8 cellular contexts compared by ENCODE assay signal in the genomic region with DNA sequence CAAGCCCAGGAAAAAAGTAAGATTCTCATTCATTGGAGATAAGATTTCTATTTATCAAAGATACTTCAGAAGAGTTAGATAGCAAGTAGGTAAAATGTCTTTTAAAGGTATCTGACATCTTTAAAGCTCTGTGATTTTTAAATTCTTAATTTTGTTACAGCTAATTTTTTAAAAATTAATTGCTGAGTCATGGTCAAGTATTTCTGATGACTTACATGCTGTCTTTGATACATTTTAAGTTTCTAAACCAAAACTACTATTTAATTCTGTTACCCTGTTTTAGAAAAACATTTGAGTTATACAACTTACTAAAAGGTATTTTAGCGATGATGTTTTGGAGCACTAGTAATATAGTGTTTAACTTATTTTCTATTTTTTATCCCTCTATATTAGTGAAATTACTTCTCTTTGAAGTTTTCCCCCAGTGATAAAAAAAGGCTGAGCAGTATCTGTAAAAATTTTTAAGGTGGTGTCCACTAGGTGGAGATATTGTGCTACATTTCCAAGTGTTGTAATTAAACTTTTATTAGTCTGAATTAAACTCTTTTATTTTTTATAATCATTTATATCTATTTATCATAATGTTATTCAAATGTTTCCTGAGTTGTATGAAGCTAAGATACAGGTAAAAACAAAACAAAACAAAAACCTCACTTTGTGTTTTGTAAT. TPM values are rescaled to one million over a fixed set of nuclear protein-coding genes. Genes with fewer than 3 reads are reported as not detected.
A peak's percentile ranks its signal among the peaks of the same experiment; 100 is the strongest.
DNase-seq lines count a peak whose midpoint lies in the region; ATAC-seq and TF ChIP-seq lines count a peak whose summit lies in the region.

No MANE protein-coding gene starts in this region.

- H3K4me1 Mint-ChIP-seq in endothelial cell (ENCODE audit: unreplicated experiment): no peaks in the 10 kb centered on the region
- no peaks in the 10 kb centered on the region for H3K4me1 Mint-ChIP-seq in activated T-cell treated with anti-CD3 and anti-CD28 coated beads, Interleukin-2, amount 50 U/mL, for 4 hours (ENCODE audit: low read depth)

- no peaks in the 10 kb centered on the region for H3K36me3 Mint-ChIP-seq in endothelial cell (ENCODE audit: low read depth, unreplicated experiment)
- H3K36me3 Mint-ChIP-seq in activated T-cell treated with anti-CD3 and anti-CD28 coated beads, Interleukin-2, amount 50 U/mL, for 4 hours (ENCODE audit: insufficient read depth): no peaks in the 10 kb centered on the region

- peaks cover 2% of the 10 kb centered on the region for H3K27me3 Mint-ChIP-seq in endothelial cell (ENCODE audit: unreplicated experiment)
- no peaks in the 10 kb centered on the region for H3K27me3 Mint-ChIP-seq in activated T-cell treated with anti-CD3 and anti-CD28 coated beads, Interleukin-2, amount 50 U/mL, for 4 hours (ENCODE audit: low read depth)

- H3K4me3 ChIP-seq in gastrocnemius medialis: no peak overlapping the region

- TF ChIP-seq POLR2A in gastrocnemius medialis (IDR thresholded peaks at IDR 0.05): no peak

- no peak overlapping the region for H3K27ac Mint-ChIP-seq in endothelial cell (ENCODE audit: unreplicated experiment)

- no peaks in the 10 kb centered on the region for H3K9me3 ChIP-seq in gastrocnemius medialis

- H3K27me3 ChIP-seq in gastrocnemius medialis: no peaks in the 10 kb centered on the region

- no peaks in the 10 kb centered on the region for H3K36me3 ChIP-seq in gastrocnemius medialis

- intact Hi-C loops in gastrocnemius medialis (cut with DNase I; ENCODE audit: low total_unique reads): no loop called here

- ATAC-seq in gastrocnemius medialis: no peak
- ATAC-seq in HG03342 (IDR thresholded peaks at IDR 0.05; ENCODE audit: unreplicated experiment): no peak
- ATAC-seq in activated T-cell treated with anti-CD3 and anti-CD28 coated beads, Interleukin-2, amount 50 U/mL, for 4 hours: no peak

- in situ Hi-C loops in gastrocnemius medialis (cut with MboI; ENCODE audit: low sequenced_read_pairs in 4 of 4): no loop called here

- no peaks in the 10 kb centered on the region for H3K4me1 ChIP-seq in gastrocnemius medialis

- TF ChIP-seq CTCF in endothelial cell (IDR thresholded peaks at IDR 0.05; ENCODE audit: unreplicated experiment) (peak; percentile 80), gastrocnemius medialis (IDR thresholded peaks at IDR 0.05 in 4 of 5, conservative IDR thresholded peaks at IDR 0.05 in 1 of 5) (peak in 3 of 5 experiments; percentile 29 to 57 (median 40))

- H3K4me3 Mint-ChIP-seq in endothelial cell (ENCODE audit: unreplicated experiment): no peak overlapping the region
- no peak overlapping the region for H3K4me3 Mint-ChIP-seq in activated T-cell treated with anti-CD3 and anti-CD28 coated beads, Interleukin-2, amount 50 U/mL, for 4 hours

- DNase-seq in NCI-H82 (lab: John Stamatoyannopoulos, UW) (peak; percentile 48), NCI-H82 treated with DMSO at 0.1 percent for 48 hours (lab: John Stamatoyannopoulos, UW; ENCODE audit: unreplicated experiment) (no peak), NCI-H345 treated with DMSO at 0.1 percent for 48 hours (lab: John Stamatoyannopoulos, UW; ENCODE audit: unreplicated experiment) (peak; percentile 15), endothelial cell (ENCODE audit: low spot score) (no peak), gastrocnemius medialis (no peak), NCI-H69 (lab: John Stamatoyannopoulos, UW) (no peak)
- DNase-seq in activated T-cell treated with anti-CD3 and anti-CD28 coated beads, Interleukin-2, amount 50 U/mL, for 4 hours: no peak

- H3K9me3 Mint-ChIP-seq in endothelial cell (ENCODE audit: unreplicated experiment): no peaks in the 10 kb centered on the region
- H3K9me3 Mint-ChIP-seq in activated T-cell treated with anti-CD3 and anti-CD28 coated beads, Interleukin-2, amount 50 U/mL, for 4 hours: no peaks in the 10 kb centered on the region

- no peak overlapping the region for H3K27ac ChIP-seq in gastrocnemius medialis

RNA-seq across cellular contexts. Expression of gene ALG10, which starts 11.5 kb away (rescaled TPM):
- total RNA-seq in endothelial cell (ENCODE audit: unreplicated experiment) (11.8 TPM), gastrocnemius medialis (1 to 10 TPM; 1.3 to 3.3 (median 3.0) TPM)
- 10 to 100 TPM; 17.0 to 18.7 (median 17.2) TPM for total RNA-seq in activated T-cell treated with anti-CD3 and anti-CD28 coated beads, Interleukin-2, amount 50 U/mL, for 4 hours

Comparison
In these comparisons a context has a peak if more than half of its experiments do, and no peak if none do; other contexts are left out.
1. DNase-seq: peak in NCI-H82 (single experiment) and NCI-H345 treated with DMSO at 0.1 percent for 48 hours (single experiment); none in NCI-H82 treated with DMSO at 0.1 percent for 48 hours (single experiment), endothelial cell (single experiment), gastrocnemius medialis (0 of 2), NCI-H69 (single experiment) and activated T-cell treated with anti-CD3 and anti-CD28 coated beads, Interleukin-2, amount 50 U/mL, for 4 hours (single experiment).